In the genomic region with DNA sequence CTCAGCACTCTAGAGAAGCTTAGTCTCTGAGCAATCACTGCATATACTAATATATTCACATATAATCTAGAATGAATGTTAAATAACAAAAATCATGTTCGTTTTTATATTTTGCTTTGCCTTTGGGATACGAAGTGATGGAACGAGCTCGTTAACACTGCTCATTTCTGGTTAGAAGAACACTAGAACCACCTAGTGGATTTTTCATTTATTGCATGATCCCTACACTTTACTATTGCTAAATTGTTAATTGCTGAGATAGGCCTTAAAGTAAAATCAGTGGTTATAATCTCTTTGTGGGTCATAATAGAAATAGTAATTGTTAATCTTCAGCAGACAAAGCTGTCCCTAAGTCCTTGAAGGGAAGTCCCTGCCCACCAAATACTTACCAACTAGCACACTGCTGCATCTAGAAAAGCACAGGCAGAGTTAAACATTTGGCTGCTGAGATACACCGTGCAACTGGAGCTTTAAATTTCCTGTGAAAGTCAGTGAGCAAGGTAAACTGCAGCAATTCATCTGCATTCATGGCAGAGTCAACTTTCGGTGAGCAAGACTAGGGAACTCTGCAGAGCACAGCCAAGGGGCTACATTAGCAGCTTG, we compare ENCODE assay signal across 9 cellular contexts.
DNase-seq lines count a peak whose midpoint lies in the region; ATAC-seq, FAIRE-seq and TF ChIP-seq lines count a peak whose summit lies in the region.
"Had no signal": no experiment of that assay in that cellular context is flagged by ENCODE, and none has a peak within 500 bp of the region (broad histone marks: within the 10 kb centered on the region; RNA-seq: fewer than 3 reads in every experiment).

No MANE protein-coding gene starts in this region.

- no peaks in the 10 kb centered on the region for H3K4me1 Mint-ChIP-seq in CD4-positive, alpha-beta T cell (ENCODE audit: low read depth)
- no peaks in the 10 kb centered on the region for H3K4me1 Mint-ChIP-seq in T-helper 17 cell

- H4K20me1 ChIP-seq in K562 (replicated peaks; ENCODE audit: control insufficient read depth, insufficient read depth, low read length) (no peaks in the 10 kb centered on the region), keratinocyte (ENCODE audit: control insufficient read depth, extremely low read depth, insufficient read depth, low read length) (no peaks in the 10 kb centered on the region)

- no peak overlapping the region for H3K4me3 Mint-ChIP-seq in CD4-positive, alpha-beta T cell
- H3K4me3 Mint-ChIP-seq in T-helper 17 cell: no peak overlapping the region

- POLR2A ChIA-PET in CD4-positive, alpha-beta T cell (lab: Charles Lee): interaction anchor here (0.6 kb wide), 1 partner anchor 9 kb away, joined by 3 read pairs; no protein-coding TSS in a partner anchor
- POLR2A ChIA-PET in K562 (lab: Yijun Ruan, JAX): interaction anchor here (0.6 to 1.0 kb wide), 4 partner anchors 301 to 1522 kb away, joined by 3 read pairs; a partner anchor contains a TSS

- in situ Hi-C loops in K562 (cut with MboI): loop anchor here (25.0 kb wide), 1 partner anchor 586 kb away; no protein-coding TSS in a partner anchor

- FAIRE-seq in K562 (lab: Jason Lieb, UNC) (peak; percentile 46), keratinocyte (lab: Jason Lieb, UNC) (peak; percentile 82)

- TF ChIP-seq POLR2A in K562 (conservative IDR thresholded peaks at IDR 0.05) (no peak), uterus (IDR thresholded peaks at IDR 0.05) (no peak)

- H3K36me3 Mint-ChIP-seq in CD4-positive, alpha-beta T cell (ENCODE audit: low read depth): no peaks in the 10 kb centered on the region
- no peaks in the 10 kb centered on the region for H3K36me3 Mint-ChIP-seq in T-helper 17 cell (ENCODE audit: low read depth)

- no peaks in the 10 kb centered on the region for H3K27me3 ChIP-seq in CD4-positive, alpha-beta T cell (ENCODE audit: control insufficient read depth, insufficient read depth, low read length)
- 0 out of 5 replicates have a peak, but pooled peaks cover 0 to 4% of the 10 kb centered on the region in 2 experiments for H3K27me3 ChIP-seq in K562 (ENCODE audit: control insufficient read depth in 2 of 2, insufficient read depth in 2 of 2, low read length in 2 of 2)
- no peaks in the 10 kb centered on the region for H3K27me3 ChIP-seq in keratinocyte (ENCODE audit: control insufficient read depth, extremely low read depth, insufficient read depth, low read length)
- no peaks in the 10 kb centered on the region for H3K27me3 ChIP-seq in uterus
- H3K27me3 ChIP-seq: SJSA1 had no signal

- TF ChIP-seq EP300 in K562 (IDR thresholded peaks at IDR 0.05; ENCODE audit: low read length): no peak

- no peak overlapping the region for H2AFZ ChIP-seq in K562 (ENCODE audit: low read depth, low read length)
- H2AFZ ChIP-seq in keratinocyte (ENCODE audit: control insufficient read depth, low read length): no peak overlapping the region

- CTCF ChIA-PET in CD4-positive, alpha-beta T cell (lab: Charles Lee): no interaction called here
- CTCF ChIA-PET in K562 (lab: Yijun Ruan, JAX; ENCODE audit: low intra/inter-chr PET ratio): interaction anchor here (0.6 to 1.1 kb wide), 4 partner anchors 8 to 574 kb away, joined by 3 to 5 read pairs (median 4); no protein-coding TSS in a partner anchor

- H3K36me3 ChIP-seq in K562 (ENCODE audit: control insufficient read depth, insufficient read depth, low read length) (no peaks in the 10 kb centered on the region), keratinocyte (ENCODE audit: control insufficient read depth in 2 of 2, extremely low read depth in 1 of 2, insufficient read depth in 2 of 2, low read length in 2 of 2) (no peaks in the 10 kb centered on the region), uterus (no peaks in the 10 kb centered on the region)
- H3K36me3 ChIP-seq: SJSA1 had no signal

- H3K4me2 ChIP-seq in K562 (ENCODE audit: insufficient read depth, low read length): no peak overlapping the region
- no peak overlapping the region for H3K4me2 ChIP-seq in keratinocyte (ENCODE audit: control insufficient read depth, extremely low read depth, insufficient read depth, low read depth, low read length)

- TF ChIP-seq RAD21 in K562 (CRISPR knock-in tag; conservative IDR thresholded peaks at IDR 0.05 in 1 of 2, IDR thresholded peaks at IDR 0.05 in 1 of 2): peak; percentile 78 to 91

- no peak for DNase-seq in CD4-positive, alpha-beta T cell
- DNase-seq in NCI-H2107 (lab: John Stamatoyannopoulos, UW) (peak; percentile 14), K562 (ENCODE audit: extremely low read depth in 1 of 4, low spot score in 3 of 4) (peak; percentile 39 to 46 (median 41)), keratinocyte (ENCODE audit: low read depth, low spot score) (no peak), uterus (no peak), T-helper 17 cell (no peak)

- intact Hi-C loops in CD4-positive, alpha-beta T cell (cut with DNase I, micrococcal nuclease): loop anchor here (2.0 to 10.0 kb wide), 4 partner anchors 272 to 434 kb away; no protein-coding TSS in a partner anchor
- intact Hi-C loops in K562 (cut with micrococcal nuclease): loop anchor here (1.0 to 10.0 kb wide), 5 partner anchors 111 to 580 kb away; no protein-coding TSS in a partner anchor
- intact Hi-C loops in uterus (cut with DNase I; ENCODE audit: low total_unique reads): no loop called here

- TF ChIP-seq CTCF in CD4-positive, alpha-beta T cell (IDR thresholded peaks at IDR 0.05): peak; percentile 40
- TF ChIP-seq CTCF in K562 (IDR thresholded peaks at IDR 0.05 in 2 of 3, conservative IDR thresholded peaks at IDR 0.05 in 1 of 3; ENCODE audit: insufficient read depth in 2 of 3, low read depth in 1 of 3, low read length in 3 of 3) (peak; percentile 44 to 80 (median 44); a peak in 4 of 6 replicates), keratinocyte (optimal IDR thresholded peaks at IDR 0.05 in 1 of 3, IDR thresholded peaks at IDR 0.05 in 1 of 3, conservative IDR thresholded peaks at IDR 0.05 in 1 of 3; ENCODE audit: extremely low read depth in 1 of 3, insufficient read depth in 2 of 3, low read length in 3 of 3) (peak in 2 of 3 experiments; percentile 56 to 58), uterus (IDR thresholded peaks at IDR 0.05) (peak; percentile 54 to 72 (median 62))

- no peak overlapping the region for H3K27ac Mint-ChIP-seq in CD4-positive, alpha-beta T cell
- H3K27ac Mint-ChIP-seq in T-helper 17 cell: no peak overlapping the region

- ATAC-seq in CD4-positive, alpha-beta T cell (ENCODE audit: poor library complexity): no peak
- ATAC-seq in GM18870 (IDR thresholded peaks at IDR 0.05; ENCODE audit: unreplicated experiment): peak; percentile 80
- ATAC-seq in HG03060 (IDR thresholded peaks at IDR 0.05; ENCODE audit: low read depth, unreplicated experiment): peak; percentile 85
- peak; percentile 91 for ATAC-seq in K562
- no peak for ATAC-seq in T-helper 17 cell

- H3K27me3 Mint-ChIP-seq in CD4-positive, alpha-beta T cell: no peaks in the 10 kb centered on the region
- H3K27me3 Mint-ChIP-seq in T-helper 17 cell: peaks cover 16% of the 10 kb centered on the region

- H3K9me1 ChIP-seq in K562 (ENCODE audit: control insufficient read depth, insufficient read depth, low read length) (no peaks in the 10 kb centered on the region), keratinocyte (ENCODE audit: control insufficient read depth, extremely low read depth, insufficient read depth, low read length) (no peaks in the 10 kb centered on the region)

- H3K4me1 ChIP-seq in K562 (replicated peaks in 1 of 2; ENCODE audit: control insufficient read depth in 2 of 2, insufficient read depth in 2 of 2, low read length in 2 of 2) (no peaks in the 10 kb centered on the region), keratinocyte (ENCODE audit: control insufficient read depth, extremely low read depth, insufficient read depth, low read length) (no peaks in the 10 kb centered on the region), uterus (no peaks in the 10 kb centered on the region)
- H3K4me1 ChIP-seq: SJSA1 had no signal

- H3K9me3 ChIP-seq in CD4-positive, alpha-beta T cell (ENCODE audit: control insufficient read depth, low read length): no peaks in the 10 kb centered on the region
- H3K9me3 ChIP-seq in K562 (replicated peaks; ENCODE audit: control insufficient read depth, insufficient read depth, low read depth, low read length): no peaks in the 10 kb centered on the region
- H3K9me3 ChIP-seq in keratinocyte (ENCODE audit: control insufficient read depth, low read depth, low read length): no peaks in the 10 kb centered on the region
- no peaks in the 10 kb centered on the region for H3K9me3 ChIP-seq in uterus
- no peaks in the 10 kb centered on the region for H3K9me3 ChIP-seq in T-helper 17 cell (ENCODE audit: control insufficient read depth, low read length, poor library complexity, severe bottlenecking)
- H3K9me3 ChIP-seq: SJSA1 had no signal

- H3K27ac ChIP-seq in CD4-positive, alpha-beta T cell (ENCODE audit: low read depth, low read length): no peak overlapping the region
- H3K27ac ChIP-seq in K562 (ENCODE audit: extremely low read depth, low read depth, low read length): no peak overlapping the region
- no peak overlapping the region for H3K27ac ChIP-seq in keratinocyte (ENCODE audit: control insufficient read depth, insufficient read depth, low read length)
- H3K27ac ChIP-seq in uterus: no peak overlapping the region
- H3K27ac ChIP-seq: SJSA1 had no signal

- H3K9me3 Mint-ChIP-seq in CD4-positive, alpha-beta T cell: no peaks in the 10 kb centered on the region

- no TSS peak for BruUV-seq in K562 (replicated peaks; lab: Mats Ljungman, UMichigan)

- no peak overlapping the region for H3K4me3 ChIP-seq in K562
- H3K4me3 ChIP-seq in keratinocyte (ENCODE audit: control insufficient read depth in 2 of 3, extremely low read depth in 1 of 3, insufficient read depth in 2 of 3, low read depth in 1 of 3, low read length in 3 of 3): no peak overlapping the region
- H3K4me3 ChIP-seq in uterus: no peak overlapping the region
- H3K4me3 ChIP-seq: SJSA1 had no signal

- H3K9ac ChIP-seq in K562 (ENCODE audit: insufficient read depth in 1 of 2, low read depth in 2 of 2, low read length in 2 of 2) (no peak overlapping the region), keratinocyte (ENCODE audit: control insufficient read depth, extremely low read depth, insufficient read depth, low read length) (no peak overlapping the region)

- dilution Hi-C loops in keratinocyte (cut with MboI; ENCODE audit: extremely low pct_ligation_motif_present, low sequenced_read_pairs): no loop called here

- H3K79me2 ChIP-seq in K562 (ENCODE audit: control insufficient read depth, insufficient read depth, low read length) (no peaks in the 10 kb centered on the region), keratinocyte (ENCODE audit: control insufficient read depth, insufficient read depth, low read length) (no peaks in the 10 kb centered on the region)

- WGBS in K562 (ENCODE audit: insufficient coverage, low coverage, missing lambda C conversion rate): under 1% methylated on average over 6 of the region's 6 CpGs

TF ChIP-seq in K562, 482 proteins besides CTCF, POLR2A, EP300 and RAD21 (continues in another document):
- TF ChIP-seq CHCHD3 (CRISPR knock-in tag; IDR thresholded peaks at IDR 0.05) (no peak), CEBPB (tag; IDR thresholded peaks at IDR 0.05) (0 out of 2 replicates have a peak, but pooled peaks have one; percentile 15)

Comparison
In these comparisons a context has a peak if more than half of its experiments do, and no peak if none do; other contexts are left out.
1. ATAC-seq: peak in GM18870 (single experiment), HG03060 (single experiment) and K562 (single experiment); none in CD4-positive, alpha-beta T cell (single experiment) and T-helper 17 cell (single experiment).
2. DNase-seq: peak in NCI-H2107 (single experiment) and K562 (4 of 4); none in CD4-positive, alpha-beta T cell (0 of 10), keratinocyte (single experiment), uterus (0 of 2) and T-helper 17 cell (0 of 3).
3. Peak in every context shown above with its lines, with median percentiles within 50 percentile points of each other: CTCF ChIP-seq.